9 cellular contexts compared by ENCODE assay signal in genomic region chr14:73717998-73718741, GRCh38. TPM values are rescaled to one million over a fixed set of nuclear protein-coding genes. Genes with fewer than 3 reads are reported as not detected.
A peak's percentile ranks its signal among the peaks of the same experiment; 100 is the strongest.
DNase-seq lines count a peak whose midpoint lies in the region; ATAC-seq, FAIRE-seq and TF ChIP-seq lines count a peak whose summit lies in the region.
"Had no signal": no experiment of that assay in that cellular context is flagged by ENCODE, and none has a peak within 500 bp of the region (broad histone marks: within the 10 kb centered on the region; RNA-seq: fewer than 3 reads in every experiment).

No MANE protein-coding gene starts in this region.

- FAIRE-seq in pancreas (lab: Jason Lieb, UNC): no peak

- TF ChIP-seq CTCF in pancreas (IDR thresholded peaks at IDR 0.05): no peak

- no peak overlapping the region for H3K4me3 Mint-ChIP-seq in IgD-negative memory B cell
- H3K4me3 Mint-ChIP-seq: activated naive CD8-positive, alpha-beta T cell treated with anti-CD3 and anti-CD28 coated beads, Interleukin-2, amount 10 ng/mL, durations not matched to agents 7 days and 5 days had no signal

- WGBS in pancreas, 2 donors: 82 to 85% methylated on average over 27 of the region's 27 CpGs

- no peaks in the 10 kb centered on the region for H3K9me3 ChIP-seq in stomach smooth muscle (ENCODE audit: control insufficient read depth in 2 of 2, low read length in 2 of 2)
- no peaks in the 10 kb centered on the region for H3K9me3 ChIP-seq in pancreas

- peaks cover 6% of the 10 kb centered on the region for H3K36me3 Mint-ChIP-seq in IgD-negative memory B cell

- H3K27ac Mint-ChIP-seq in IgD-negative memory B cell: peak overlapping the region in 2 of 3 donors; percentile 41 to 73
- H3K27ac Mint-ChIP-seq: activated naive CD8-positive, alpha-beta T cell treated with anti-CD3 and anti-CD28 coated beads, Interleukin-2, amount 10 ng/mL, durations not matched to agents 7 days and 5 days had no signal

- no peaks in the 10 kb centered on the region for H3K27me3 ChIP-seq in layer of hippocampus (ENCODE audit: control insufficient read depth, insufficient read depth, low read length)
- no peaks in the 10 kb centered on the region for H3K27me3 ChIP-seq in stomach smooth muscle (ENCODE audit: control insufficient read depth in 1 of 2, insufficient read depth in 2 of 2, low read length in 2 of 2)
- H3K27me3 ChIP-seq in pancreas: no peaks in the 10 kb centered on the region

- DNase-seq in cerebellar cortex (ENCODE audit: low spot score): peak; percentile 66
- DNase-seq in NCI-H1105 treated with DMSO at 0.1 percent for 48 hours (lab: John Stamatoyannopoulos, UW): no peak
- no peak for DNase-seq in pancreas
- no peak for DNase-seq in NCI-H748 (lab: John Stamatoyannopoulos, UW; ENCODE audit: unreplicated experiment)
- DNase-seq: activated naive CD8-positive, alpha-beta T cell treated with anti-CD3 and anti-CD28 coated beads, Interleukin-2, amount 10 ng/mL, durations not matched to agents 7 days and 5 days; WERI-Rb-1 had no signal

- H3K4me1 ChIP-seq in stomach smooth muscle (ENCODE audit: control insufficient read depth, insufficient read depth, low read length): peaks cover 56% of the 10 kb centered on the region
- no peaks in the 10 kb centered on the region for H3K4me1 ChIP-seq in pancreas

- peak overlapping the region; percentile 59 to 73 for H3K4me3 ChIP-seq in stomach smooth muscle (ENCODE audit: low read length in 2 of 2)
- H3K4me3 ChIP-seq in pancreas: no peak overlapping the region

- no peaks in the 10 kb centered on the region for H3K27me3 Mint-ChIP-seq in IgD-negative memory B cell
- H3K27me3 Mint-ChIP-seq: activated naive CD8-positive, alpha-beta T cell treated with anti-CD3 and anti-CD28 coated beads, Interleukin-2, amount 10 ng/mL, durations not matched to agents 7 days and 5 days had no signal

- H3K9ac ChIP-seq in stomach smooth muscle (ENCODE audit: low read length in 2 of 2): peak overlapping the region; percentile 78 to 83

- H3K27ac ChIP-seq in layer of hippocampus (ENCODE audit: low read depth, low read length) (peak overlapping the region; percentile 60), stomach smooth muscle (ENCODE audit: low read length) (peak overlapping the region; percentile 97), pancreas (no peak overlapping the region)
- H3K27ac ChIP-seq: WERI-Rb-1 had no signal

- no peak for ATAC-seq in pancreas

- peaks cover 6 to 10% (median 8%) of the 10 kb centered on the region in 3 donors for H3K4me1 Mint-ChIP-seq in IgD-negative memory B cell

- H3K36me3 ChIP-seq in stomach smooth muscle (ENCODE audit: control insufficient read depth in 2 of 2, insufficient read depth in 2 of 2, low read length in 2 of 2) (peaks cover 31 to 34% of the 10 kb centered on the region in 2 donors), pancreas (peaks cover 0 to 51% (median 30%) of the 10 kb centered on the region in 3 donors)

- intact Hi-C loops in pancreas (cut with DNase I): no loop called here

- H3K9me3 Mint-ChIP-seq in IgD-negative memory B cell: no peaks in the 10 kb centered on the region
- H3K9me3 Mint-ChIP-seq: activated naive CD8-positive, alpha-beta T cell treated with anti-CD3 and anti-CD28 coated beads, Interleukin-2, amount 10 ng/mL, durations not matched to agents 7 days and 5 days had no signal

RNA-seq across cellular contexts. Expression of gene PNMA1, which starts 4.0 kb away (rescaled TPM):
- polyA plus RNA-seq in IgD-negative memory B cell: 20.9 TPM
- 10 to 100 TPM in 2 of 6 donors, 1 to 10 TPM in 4; 2.8 to 11.7 (median 6.5) TPM for total RNA-seq in pancreas
- 10 to 100 TPM in 1 of 2 donors, 1 to 10 TPM in 1; 6.2 to 25.4 TPM for polyA plus RNA-seq in pancreas

Comparison
In these comparisons a context has a peak if more than half of its experiments do, and no peak if none do; other contexts are left out.
1. H3K27ac ChIP-seq: peak in layer of hippocampus (single experiment) and stomach smooth muscle (single experiment); none in pancreas (0 of 4).
2. H3K4me3 ChIP-seq: peak in stomach smooth muscle (2 of 2); none in pancreas (0 of 4).